Comparison of ENCODE assay signal across 18 cellular contexts in the genomic region with DNA sequence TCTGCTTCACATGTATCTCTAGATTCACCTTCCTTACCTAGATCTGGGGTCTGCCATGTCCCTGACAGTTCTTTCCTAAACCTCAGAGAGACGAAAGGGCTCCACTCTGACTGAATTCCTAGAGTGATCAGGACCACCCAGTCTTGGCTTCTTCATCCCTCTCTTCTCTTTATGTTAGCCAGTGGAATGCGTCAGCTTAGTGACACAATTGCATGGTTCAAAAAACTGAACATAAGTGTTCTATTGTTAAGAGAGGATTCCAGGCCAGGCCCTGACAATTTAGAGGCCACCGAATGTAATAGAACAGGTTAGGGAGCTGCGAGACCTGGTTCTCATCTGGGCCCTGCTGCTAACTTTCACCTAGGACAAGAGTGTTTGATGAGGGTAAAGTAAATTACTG. TPM values are rescaled to one million over a fixed set of nuclear protein-coding genes. Genes with fewer than 3 reads are reported as not detected.
"Had no signal": no experiment of that assay in that cellular context is flagged by ENCODE, and none has a peak within 500 bp of the region (broad histone marks: within the 10 kb centered on the region; RNA-seq: fewer than 3 reads in every experiment).

No MANE protein-coding gene starts in this region.

- H3K27me3 Mint-ChIP-seq: activated naive CD8-positive, alpha-beta T cell treated with anti-CD3 and anti-CD28 coated beads, Interleukin-2, amount 10 ng/mL, durations not matched to agents 7 days and 5 days had no signal

- H3K27ac ChIP-seq: ascending aorta, hepatocyte, stomach, tibial artery had no signal

- H2AFZ ChIP-seq: hepatocyte had no signal

- H3K4me2 ChIP-seq: hepatocyte had no signal

- DNase-seq: activated CD4-positive, alpha-beta T cell treated with anti-CD3 and anti-CD28 coated beads for 4 hours; activated CD8-positive, alpha-beta memory T cell treated with anti-CD3 and anti-CD28 coated beads, Interleukin-2, amount 50 U/mL, for 4 hours; activated CD8-positive, alpha-beta T cell treated with anti-CD3 and anti-CD28 coated beads for 36 hours; activated naive CD8-positive, alpha-beta T cell treated with anti-CD3 and anti-CD28 coated beads, Interleukin-2, amount 10 ng/mL, durations not matched to agents 7 days and 5 days; central memory CD4-positive, alpha-beta T cell; endodermal cell; erythroblast; kidney glomerular epithelial cell; midbrain; naive B cell; stimulated activated CD4-positive, alpha-beta T cell treated with anti-CD3 and anti-CD28 coated beads, Interleukin-4, amount 100 ng/mL, for 1 hour; stomach; T-cell; T1000; tibial artery had no signal

- H3K27me3 ChIP-seq: ascending aorta, hepatocyte, stomach, tibial artery had no signal

- H3K27ac Mint-ChIP-seq: activated CD8-positive, alpha-beta T cell treated with anti-CD3 and anti-CD28 coated beads for 36 hours; activated naive CD8-positive, alpha-beta T cell treated with anti-CD3 and anti-CD28 coated beads, Interleukin-2, amount 10 ng/mL, durations not matched to agents 7 days and 5 days; dendritic cell treated with granulocyte-macrophage colony-stimulating factor and Interleukin-4, amounts not matched to agents 40 ng/mL and 50 ng/mL, for 4 days; endodermal cell; T-cell had no signal

- H3K9me3 ChIP-seq: ascending aorta, stomach, tibial artery had no signal

- H3K4me3 Mint-ChIP-seq: dendritic cell treated with granulocyte-macrophage colony-stimulating factor and Interleukin-4, amounts not matched to agents 40 ng/mL and 50 ng/mL, for 4 days; endodermal cell had no signal

- H3K4me3 ChIP-seq: ascending aorta, hepatocyte, stomach, tibial artery had no signal

- H3K36me3 Mint-ChIP-seq: naive B cell, T-cell had no signal

- ATAC-seq: activated CD8-positive, alpha-beta T cell treated with anti-CD3 and anti-CD28 coated beads for 36 hours; T-cell had no signal

- H3K9me3 Mint-ChIP-seq: activated CD8-positive, alpha-beta T cell treated with anti-CD3 and anti-CD28 coated beads for 36 hours; activated naive CD8-positive, alpha-beta T cell treated with anti-CD3 and anti-CD28 coated beads, Interleukin-2, amount 10 ng/mL, durations not matched to agents 7 days and 5 days; dendritic cell treated with granulocyte-macrophage colony-stimulating factor and Interleukin-4, amounts not matched to agents 40 ng/mL and 50 ng/mL, for 4 days; endodermal cell; naive B cell; T-cell had no signal

- H3K36me3 ChIP-seq: ascending aorta, stomach, tibial artery had no signal

RNA-seq across cellular contexts. Expression of gene PRELID3A, which starts 10.0 kb away (rescaled TPM):
- total RNA-seq: ascending aorta had no signal
